1 cellular context compared by ENCODE assay signal in the genomic region with DNA sequence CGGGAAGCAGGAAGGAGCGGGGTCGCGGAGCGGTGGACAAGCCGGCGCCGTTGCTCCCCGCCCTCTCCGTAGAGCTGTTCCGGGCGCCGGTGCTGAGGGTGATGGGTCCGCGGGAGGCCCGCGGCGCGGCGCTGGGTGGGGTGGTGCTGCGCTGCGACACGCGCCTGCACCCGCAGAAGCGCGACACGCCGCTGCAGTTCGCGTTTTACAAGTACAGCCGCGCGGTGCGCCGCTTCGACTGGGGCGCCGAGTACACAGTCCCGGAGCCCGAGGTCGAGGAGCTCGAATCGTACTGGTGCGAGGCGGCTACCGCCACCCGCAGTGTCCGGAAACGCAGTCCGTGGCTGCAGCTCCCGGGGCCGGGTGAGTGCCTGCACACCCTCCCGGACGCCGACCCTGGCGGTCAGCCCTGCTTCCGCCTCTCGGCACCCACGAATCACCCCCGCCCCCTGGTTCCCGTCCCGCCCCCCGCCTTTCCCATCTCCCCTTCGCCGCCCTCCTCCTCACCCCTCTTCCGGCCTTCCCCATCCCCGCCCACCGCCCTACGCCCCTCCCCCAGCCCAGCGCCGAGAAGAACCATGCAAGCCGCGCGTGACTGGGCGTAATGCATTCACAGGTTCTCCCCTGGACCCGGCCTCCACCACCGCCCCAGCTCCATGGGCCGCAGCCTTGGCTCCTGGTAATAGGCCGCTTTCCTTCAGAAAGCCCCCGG.
TF ChIP-seq lines count a peak whose summit lies in the region.

No MANE protein-coding gene starts in this region.

TF ChIP-seq in HEK293, 187 proteins besides CTCF, POLR2A, EP300 and RAD21 (continued from another document and continues in another):
- TF ChIP-seq, protein P1, sequence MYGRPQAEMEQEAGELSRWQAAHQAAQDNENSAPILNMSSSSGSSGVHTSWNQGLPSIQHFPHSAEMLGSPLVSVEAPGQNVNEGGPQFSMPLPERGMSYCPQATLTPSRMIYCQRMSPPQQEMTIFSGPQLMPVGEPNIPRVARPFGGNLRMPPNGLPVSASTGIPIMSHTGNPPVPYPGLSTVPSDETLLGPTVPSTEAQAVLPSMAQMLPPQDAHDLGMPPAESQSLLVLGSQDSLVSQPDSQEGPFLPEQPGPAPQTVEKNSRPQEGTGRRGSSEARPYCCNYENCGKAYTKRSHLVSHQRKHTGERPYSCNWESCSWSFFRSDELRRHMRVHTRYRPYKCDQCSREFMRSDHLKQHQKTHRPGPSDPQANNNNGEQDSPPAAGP (tag by site-specific recombination; IDR thresholded peaks at IDR 0.05) = peak; percentile 49; the same call in 1 of the 2 replicates
- TF ChIP-seq ZNF202 (tag by site-specific recombination; IDR thresholded peaks at IDR 0.05; ENCODE audit: borderline replicate concordance) (no peak), GLI2 (tag by site-specific recombination; IDR thresholded peaks at IDR 0.05; ENCODE audit: borderline replicate concordance, low read depth) (no peak), ZXDB (tag by site-specific recombination; IDR thresholded peaks at IDR 0.05) (peak; percentile 50), KLF16 (tag by site-specific recombination; IDR thresholded peaks at IDR 0.05) (no peak; the same call in 1 of the 2 replicates), SP2 (tag by site-specific recombination; IDR thresholded peaks at IDR 0.05) (peak; percentile 74), ZNF561 (tag by site-specific recombination; IDR thresholded peaks at IDR 0.05; ENCODE audit: borderline replicate concordance) (peak; percentile 35; the same call in 1 of the 2 replicates), ZNF501 (tag by site-specific recombination; IDR thresholded peaks at IDR 0.05) (no peak; the same call in 1 of the 2 replicates), EGR2 (tag by site-specific recombination; IDR thresholded peaks at IDR 0.05; ENCODE audit: low read depth) (peak; percentile 47; the same call in 1 of the 2 replicates), ZNF621 (tag by site-specific recombination; IDR thresholded peaks at IDR 0.05) (no peak), ZNF335 (tag by site-specific recombination; conservative IDR thresholded peaks at IDR 0.05) (peak; percentile 79), MEIS1 (CRISPR knock-in tag; IDR thresholded peaks at IDR 0.05; ENCODE audit: borderline replicate concordance) (no peak), HIC1 (tag by site-specific recombination; IDR thresholded peaks at IDR 0.05) (0 out of 2 replicates have a peak, but pooled peaks have one; percentile 22), KLF8 (tag by site-specific recombination; IDR thresholded peaks at IDR 0.05) (peak; percentile 92), ZFP3 (tag by site-specific recombination; IDR thresholded peaks at IDR 0.05; ENCODE audit: low read depth) (no peak), ZNF747 (tag by site-specific recombination; IDR thresholded peaks at IDR 0.05) (no peak), ZSCAN18 (tag by site-specific recombination; IDR thresholded peaks at IDR 0.05) (no peak), ZNF426 (tag by site-specific recombination; IDR thresholded peaks at IDR 0.05) (no peak), ZFP69B (tag by site-specific recombination; IDR thresholded peaks at IDR 0.05) (0 out of 2 replicates have a peak, but pooled peaks have one; percentile 13), ZNF394 (tag by site-specific recombination; IDR thresholded peaks at IDR 0.05; ENCODE audit: borderline replicate concordance) (no peak), PATZ1 (tag by site-specific recombination; IDR thresholded peaks at IDR 0.05) (peak; percentile 54; the same call in 1 of the 2 replicates), ZNF514 (tag by site-specific recombination; IDR thresholded peaks at IDR 0.05) (no peak), INSM2 (tag by site-specific recombination; IDR thresholded peaks at IDR 0.05) (peak; percentile 12; the same call in 1 of the 2 replicates)
- TF ChIP-seq, protein P2, sequence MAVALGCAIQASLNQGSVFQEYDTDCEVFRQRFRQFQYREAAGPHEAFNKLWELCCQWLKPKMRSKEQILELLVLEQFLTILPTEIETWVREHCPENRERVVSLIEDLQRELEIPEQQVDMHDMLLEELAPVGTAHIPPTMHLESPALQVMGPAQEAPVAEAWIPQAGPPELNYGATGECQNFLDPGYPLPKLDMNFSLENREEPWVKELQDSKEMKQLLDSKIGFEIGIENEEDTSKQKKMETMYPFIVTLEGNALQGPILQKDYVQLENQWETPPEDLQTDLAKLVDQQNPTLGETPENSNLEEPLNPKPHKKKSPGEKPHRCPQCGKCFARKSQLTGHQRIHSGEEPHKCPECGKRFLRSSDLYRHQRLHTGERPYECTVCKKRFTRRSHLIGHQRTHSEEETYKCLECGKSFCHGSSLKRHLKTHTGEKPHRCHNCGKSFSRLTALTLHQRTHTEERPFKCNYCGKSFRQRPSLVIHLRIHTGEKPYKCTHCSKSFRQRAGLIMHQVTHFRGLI (tag by site-specific recombination; IDR thresholded peaks at IDR 0.05) = 0 out of 2 replicates have a peak, but pooled peaks have one; percentile 10
- TF ChIP-seq, protein P3, sequence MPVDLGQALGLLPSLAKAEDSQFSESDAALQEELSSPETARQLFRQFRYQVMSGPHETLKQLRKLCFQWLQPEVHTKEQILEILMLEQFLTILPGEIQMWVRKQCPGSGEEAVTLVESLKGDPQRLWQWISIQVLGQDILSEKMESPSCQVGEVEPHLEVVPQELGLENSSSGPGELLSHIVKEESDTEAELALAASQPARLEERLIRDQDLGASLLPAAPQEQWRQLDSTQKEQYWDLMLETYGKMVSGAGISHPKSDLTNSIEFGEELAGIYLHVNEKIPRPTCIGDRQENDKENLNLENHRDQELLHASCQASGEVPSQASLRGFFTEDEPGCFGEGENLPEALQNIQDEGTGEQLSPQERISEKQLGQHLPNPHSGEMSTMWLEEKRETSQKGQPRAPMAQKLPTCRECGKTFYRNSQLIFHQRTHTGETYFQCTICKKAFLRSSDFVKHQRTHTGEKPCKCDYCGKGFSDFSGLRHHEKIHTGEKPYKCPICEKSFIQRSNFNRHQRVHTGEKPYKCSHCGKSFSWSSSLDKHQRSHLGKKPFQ (tag by site-specific recombination; IDR thresholded peaks at IDR 0.05) = no peak
- TF ChIP-seq, protein P4, sequence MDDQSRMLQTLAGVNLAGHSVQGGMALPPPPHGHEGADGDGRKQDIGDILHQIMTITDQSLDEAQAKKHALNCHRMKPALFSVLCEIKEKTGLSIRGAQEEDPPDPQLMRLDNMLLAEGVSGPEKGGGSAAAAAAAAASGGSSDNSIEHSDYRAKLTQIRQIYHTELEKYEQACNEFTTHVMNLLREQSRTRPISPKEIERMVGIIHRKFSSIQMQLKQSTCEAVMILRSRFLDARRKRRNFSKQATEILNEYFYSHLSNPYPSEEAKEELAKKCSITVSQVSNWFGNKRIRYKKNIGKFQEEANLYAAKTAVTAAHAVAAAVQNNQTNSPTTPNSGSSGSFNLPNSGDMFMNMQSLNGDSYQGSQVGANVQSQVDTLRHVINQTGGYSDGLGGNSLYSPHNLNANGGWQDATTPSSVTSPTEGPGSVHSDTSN (CRISPR knock-in tag; IDR thresholded peaks at IDR 0.05) = peak; percentile 64; the same call in 1 of the 2 replicates
- TF ChIP-seq, protein P5, sequence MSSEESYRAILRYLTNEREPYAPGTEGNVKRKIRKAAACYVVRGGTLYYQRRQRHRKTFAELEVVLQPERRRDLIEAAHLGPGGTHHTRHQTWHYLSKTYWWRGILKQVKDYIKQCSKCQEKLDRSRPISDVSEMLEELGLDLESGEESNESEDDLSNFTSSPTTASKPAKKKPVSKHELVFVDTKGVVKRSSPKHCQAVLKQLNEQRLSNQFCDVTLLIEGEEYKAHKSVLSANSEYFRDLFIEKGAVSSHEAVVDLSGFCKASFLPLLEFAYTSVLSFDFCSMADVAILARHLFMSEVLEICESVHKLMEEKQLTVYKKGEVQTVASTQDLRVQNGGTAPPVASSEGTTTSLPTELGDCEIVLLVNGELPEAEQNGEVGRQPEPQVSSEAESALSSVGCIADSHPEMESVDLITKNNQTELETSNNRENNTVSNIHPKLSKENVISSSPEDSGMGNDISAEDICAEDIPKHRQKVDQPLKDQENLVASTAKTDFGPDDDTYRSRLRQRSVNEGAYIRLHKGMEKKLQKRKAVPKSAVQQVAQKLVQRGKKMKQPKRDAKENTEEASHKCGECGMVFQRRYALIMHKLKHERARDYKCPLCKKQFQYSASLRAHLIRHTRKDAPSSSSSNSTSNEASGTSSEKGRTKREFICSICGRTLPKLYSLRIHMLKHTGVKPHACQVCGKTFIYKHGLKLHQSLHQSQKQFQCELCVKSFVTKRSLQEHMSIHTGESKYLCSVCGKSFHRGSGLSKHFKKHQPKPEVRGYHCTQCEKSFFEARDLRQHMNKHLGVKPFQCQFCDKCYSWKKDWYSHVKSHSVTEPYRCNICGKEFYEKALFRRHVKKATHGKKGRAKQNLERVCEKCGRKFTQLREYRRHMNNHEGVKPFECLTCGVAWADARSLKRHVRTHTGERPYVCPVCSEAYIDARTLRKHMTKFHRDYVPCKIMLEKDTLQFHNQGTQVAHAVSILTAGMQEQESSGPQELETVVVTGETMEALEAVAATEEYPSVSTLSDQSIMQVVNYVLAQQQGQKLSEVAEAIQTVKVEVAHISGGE (tag by site-specific recombination; conservative IDR thresholded peaks at IDR 0.05; ENCODE audit: low read depth) = peak; percentile 92
- TF ChIP-seq, protein P6, sequence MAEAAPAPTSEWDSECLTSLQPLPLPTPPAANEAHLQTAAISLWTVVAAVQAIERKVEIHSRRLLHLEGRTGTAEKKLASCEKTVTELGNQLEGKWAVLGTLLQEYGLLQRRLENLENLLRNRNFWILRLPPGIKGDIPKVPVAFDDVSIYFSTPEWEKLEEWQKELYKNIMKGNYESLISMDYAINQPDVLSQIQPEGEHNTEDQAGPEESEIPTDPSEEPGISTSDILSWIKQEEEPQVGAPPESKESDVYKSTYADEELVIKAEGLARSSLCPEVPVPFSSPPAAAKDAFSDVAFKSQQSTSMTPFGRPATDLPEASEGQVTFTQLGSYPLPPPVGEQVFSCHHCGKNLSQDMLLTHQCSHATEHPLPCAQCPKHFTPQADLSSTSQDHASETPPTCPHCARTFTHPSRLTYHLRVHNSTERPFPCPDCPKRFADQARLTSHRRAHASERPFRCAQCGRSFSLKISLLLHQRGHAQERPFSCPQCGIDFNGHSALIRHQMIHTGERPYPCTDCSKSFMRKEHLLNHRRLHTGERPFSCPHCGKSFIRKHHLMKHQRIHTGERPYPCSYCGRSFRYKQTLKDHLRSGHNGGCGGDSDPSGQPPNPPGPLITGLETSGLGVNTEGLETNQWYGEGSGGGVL (tag by site-specific recombination; IDR thresholded peaks at IDR 0.05) = no peak; the same call in 1 of the 2 replicates
- TF ChIP-seq, protein P7, sequence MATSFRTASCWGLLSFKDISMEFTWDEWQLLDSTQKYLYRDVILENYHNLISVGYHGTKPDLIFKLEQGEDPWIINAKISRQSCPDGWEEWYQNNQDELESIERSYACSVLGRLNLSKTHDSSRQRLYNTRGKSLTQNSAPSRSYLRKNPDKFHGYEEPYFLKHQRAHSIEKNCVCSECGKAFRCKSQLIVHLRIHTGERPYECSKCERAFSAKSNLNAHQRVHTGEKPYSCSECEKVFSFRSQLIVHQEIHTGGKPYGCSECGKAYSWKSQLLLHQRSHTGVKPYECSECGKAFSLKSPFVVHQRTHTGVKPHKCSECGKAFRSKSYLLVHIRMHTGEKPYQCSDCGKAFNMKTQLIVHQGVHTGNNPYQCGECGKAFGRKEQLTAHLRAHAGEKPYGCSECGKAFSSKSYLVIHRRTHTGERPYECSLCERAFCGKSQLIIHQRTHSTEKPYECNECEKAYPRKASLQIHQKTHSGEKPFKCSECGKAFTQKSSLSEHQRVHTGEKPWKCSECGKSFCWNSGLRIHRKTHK (tag by site-specific recombination; IDR thresholded peaks at IDR 0.05) = no peak
